Comparison of ENCODE assay signal across 33 cellular contexts in genomic region chr4:109424093-109424818, GRCh38. TPM values are rescaled to one million over a fixed set of nuclear protein-coding genes. Genes with fewer than 3 reads are reported as not detected.
A peak's percentile ranks its signal among the peaks of the same experiment; 100 is the strongest.
DNase-seq lines count a peak whose midpoint lies in the region; ATAC-seq, FAIRE-seq and TF ChIP-seq lines count a peak whose summit lies in the region.
"Had no signal": no experiment of that assay in that cellular context is flagged by ENCODE, and none has a peak within 500 bp of the region (broad histone marks: within the 10 kb centered on the region; RNA-seq: fewer than 3 reads in every experiment).

No MANE protein-coding gene starts in this region.

- DNase-seq in stimulated activated naive CD8-positive, alpha-beta T cell treated with anti-CD3 and anti-CD28 coated beads, Interleukin-15, Interleukin-2, amounts not matched to agents 100 U/mL and 50 U/mL, for 24 hours = no peak
- DNase-seq in stimulated activated naive CD8-positive, alpha-beta T cell treated with anti-CD3 and anti-CD28 coated beads, Interleukin-15, amount 100 ng/mL, for 72 hours = no peak
- DNase-seq in IMR-90 (no peak), GM12878 (ENCODE audit: low read depth, low spot score) (no peak), NCI-H1092 (lab: John Stamatoyannopoulos, UW) (no peak), esophagus squamous epithelium (lab: John Stamatoyannopoulos, UW) (no peak), GM23338 (ENCODE audit: low spot score) (no peak)
- DNase-seq: activated CD4-positive, alpha-beta T cell treated with anti-CD3 and anti-CD28 coated beads for 1 hour; activated CD8-positive, alpha-beta memory T cell treated with anti-CD3 and anti-CD28 coated beads for 24 hours; activated naive CD4-positive, alpha-beta T cell; activated T-cell treated with anti-CD3 and anti-CD28 coated beads, Interleukin-2, amount 50 U/mL, for 24 hours; brain microvascular endothelial cell; DMS53; effector memory CD8-positive, alpha-beta T cell; gastrocnemius medialis; NCI-H1105; NCI-H2029 treated with DMSO at 0.1 percent for 48 hours; ovary; PC-3; SHP77 treated with DMSO at 0.1 percent for 48 hours; stimulated activated CD4-positive, alpha-beta T cell treated with anti-CD3 and anti-CD28 coated beads, Interleukin-12 subunit alpha, Interleukin-12 subunit beta, amount 100 ng/mL, for 4 hours; stimulated activated CD4-positive, alpha-beta T cell treated with anti-CD3 and anti-CD28 coated beads, Interleukin-4, amount 100 ng/mL, for 24 hours; stimulated activated naive CD4-positive, alpha-beta T cell; T-cell; uterus had no signal

- H2AK5ac ChIP-seq in IMR-90 (ENCODE audit: low read depth, low read length) = no peak overlapping the region

- no peak overlapping the region for H3K56ac ChIP-seq in IMR-90 (ENCODE audit: extremely low read depth, insufficient read depth, low read length)

- BruUV-seq in IMR-90 (replicated peaks; lab: Mats Ljungman, UMichigan) (no TSS peak), GM12878 (replicated peaks; lab: Mats Ljungman, UMichigan) (no TSS peak)

- H3K23ac ChIP-seq in IMR-90 (ENCODE audit: low read depth, low read length) = no peak overlapping the region

- H3K27ac ChIP-seq in IMR-90 (ENCODE audit: insufficient read depth, low read length) (no peak overlapping the region), GM12878 (ENCODE audit: control insufficient read depth, insufficient read depth) (no peak overlapping the region), esophagus squamous epithelium (no peak overlapping the region), GM23338 (ENCODE audit: low read depth) (no peak overlapping the region)
- H3K27ac ChIP-seq: A549, brain microvascular endothelial cell, esophagus muscularis mucosa, gastrocnemius medialis, ovary, right atrium auricular region, thoracic aorta, uterus had no signal

- H3K4ac ChIP-seq in IMR-90 (ENCODE audit: low read depth, low read length) = no peak overlapping the region

- no peak overlapping the region for H3K18ac ChIP-seq in IMR-90 (ENCODE audit: low read depth, low read length)

- no peak overlapping the region for H2BK15ac ChIP-seq in IMR-90 (ENCODE audit: low read depth, low read length)

- no peak overlapping the region for H2BK20ac ChIP-seq in IMR-90 (ENCODE audit: low read depth, low read length)

- dilution Hi-C loops in IMR-90 (cut with HindIII; ENCODE audit: low sequenced_read_pairs, unreplicated experiment) = no loop called here

- no peaks in the 10 kb centered on the region for H3K79me1 ChIP-seq in IMR-90 (ENCODE audit: low read depth in 1 of 2, low read length in 2 of 2)

- no peaks in the 10 kb centered on the region for H3F3A ChIP-seq in GM23338 (replicated peaks; ENCODE audit: low read depth)

- no peak overlapping the region for H2AK9ac ChIP-seq in IMR-90 (replicated peaks; ENCODE audit: low read depth, low read length, poor library complexity)

- H3K36me3 ChIP-seq in IMR-90 (ENCODE audit: control insufficient read depth, insufficient read depth, low read length) (no peaks in the 10 kb centered on the region), GM12878 (ENCODE audit: control insufficient read depth in 2 of 2, insufficient read depth in 2 of 2, low read length in 1 of 2) (no peaks in the 10 kb centered on the region), esophagus squamous epithelium (no peaks in the 10 kb centered on the region), GM23338 (ENCODE audit: insufficient read depth) (no peaks in the 10 kb centered on the region)
- H3K36me3 ChIP-seq: brain microvascular endothelial cell, esophagus muscularis mucosa, gastrocnemius medialis, ovary, right atrium auricular region, thoracic aorta, uterus had no signal

- H3K27me3 ChIP-seq in IMR-90 (ENCODE audit: control insufficient read depth, insufficient read depth, low read length) (no peaks in the 10 kb centered on the region; the same call in 1 of the 2 replicates), GM12878 (replicated peaks in 1 of 2; ENCODE audit: control insufficient read depth in 2 of 2, insufficient read depth in 2 of 2, low read length in 1 of 2) (no peaks in the 10 kb centered on the region), esophagus squamous epithelium (no peaks in the 10 kb centered on the region), GM23338 (ENCODE audit: insufficient read depth) (no peaks in the 10 kb centered on the region)
- H3K27me3 ChIP-seq: brain microvascular endothelial cell, esophagus muscularis mucosa, gastrocnemius medialis, ovary, right atrium auricular region, uterus had no signal

- H3K9me3 ChIP-seq in IMR-90 (ENCODE audit: control insufficient read depth, insufficient read depth, low read length) (no peaks in the 10 kb centered on the region), GM12878 (replicated peaks; ENCODE audit: control insufficient read depth, insufficient read depth, low read length) (no peaks in the 10 kb centered on the region), esophagus squamous epithelium (no peaks in the 10 kb centered on the region)
- H3K9me3 ChIP-seq: A549, esophagus muscularis mucosa, gastrocnemius medialis, ovary, right atrium auricular region, thoracic aorta, uterus had no signal

- in situ Hi-C loops in IMR-90 (cut with MboI; ENCODE audit: low sequenced_read_pairs) = loop anchor here (10.0 to 25.0 kb wide), 2 partner anchors 391 to 1088 kb away; partner anchors contain the start of gene GAR1
- in situ Hi-C loops in GM12878 (cut with MboI) = loop anchor here (10.0 kb wide), 1 partner anchor 1081 kb away; no protein-coding TSS in a partner anchor

- no peak overlapping the region for H4K91ac ChIP-seq in IMR-90 (ENCODE audit: insufficient read depth, low read depth, low read length)

- no peak overlapping the region for H3K14ac ChIP-seq in IMR-90 (replicated peaks; ENCODE audit: low read depth, low read length)

- no peak overlapping the region for H2BK120ac ChIP-seq in IMR-90 (ENCODE audit: low read depth, low read length)

- H2BK5ac ChIP-seq in IMR-90 (ENCODE audit: low read depth, low read length, poor library complexity, severe bottlenecking) = no peak overlapping the region

- H3K9ac ChIP-seq in IMR-90 (ENCODE audit: low read depth, low read length) = no peak overlapping the region
- H3K9ac ChIP-seq in GM12878 (ENCODE audit: control insufficient read depth, insufficient read depth, low read length) = no peak overlapping the region

- H4K8ac ChIP-seq in IMR-90 (ENCODE audit: low read depth in 2 of 2, low read length in 2 of 2) = no peak overlapping the region

- no peak for TF ChIP-seq RAD21 in IMR-90 (IDR thresholded peaks at IDR 0.05; ENCODE audit: low read length)
- TF ChIP-seq RAD21 in GM12878 (IDR thresholded peaks at IDR 0.05; ENCODE audit: insufficient read depth, low read depth, low read length) = no peak

- RAD21 ChIA-PET in GM12878 (lab: Charles Lee; ENCODE audit: unreplicated experiment) = interaction anchor here (1.0 to 1.7 kb wide), 5 partner anchors 279 to 554 kb away, joined by 3 to 5 read pairs (median 4); partner anchors contain the start of gene CASP6

- H3K9me3 Mint-ChIP-seq in stimulated activated naive CD8-positive, alpha-beta T cell treated with anti-CD3 and anti-CD28 coated beads, Interleukin-15, amount 100 ng/mL, for 72 hours = no peaks in the 10 kb centered on the region
- H3K9me3 Mint-ChIP-seq in stimulated activated memory B cell treated with anti-CD40 and anti-IgM and Interleukin-4, amounts not matched to agents 10 μg/mL and 1 μg/mL and 100 μg/mL, for 72 hours = no peaks in the 10 kb centered on the region
- no peaks in the 10 kb centered on the region for H3K9me3 Mint-ChIP-seq in GM23338
- H3K9me3 Mint-ChIP-seq: activated T-cell treated with anti-CD3 and anti-CD28 coated beads, Interleukin-2, amount 50 U/mL, for 24 hours; effector memory CD8-positive, alpha-beta T cell; natural killer cell treated with Interleukin-12 subunit alpha and Interleukin-12 subunit beta and Interleukin-15 and Interleukin-18, amount 100 ng/mL, for 72 hours; T-cell had no signal

- no peak for FAIRE-seq in GM12878 (lab: Jason Lieb, UNC)
- FAIRE-seq: A549, colon, GM12892 had no signal

- TF ChIP-seq CTCF in IMR-90 (conservative IDR thresholded peaks at IDR 0.05; ENCODE audit: low read depth, low read length) (no peak), GM12878 (IDR thresholded peaks at IDR 0.05 in 2 of 3, conservative IDR thresholded peaks at IDR 0.05 in 1 of 3; ENCODE audit: control insufficient read depth in 2 of 3, extremely low read depth in 1 of 3, insufficient read depth in 1 of 3, low read depth in 3 of 3, low read length in 3 of 3) (no peak), esophagus squamous epithelium (IDR thresholded peaks at IDR 0.05) (no peak), GM23338 (conservative IDR thresholded peaks at IDR 0.05; ENCODE audit: low read depth in 2 of 2) (no peak)

- H3K4me1 ChIP-seq in IMR-90 (ENCODE audit: control insufficient read depth, insufficient read depth, low read length) = no peaks in the 10 kb centered on the region
- H3K4me1 ChIP-seq in GM12878 (ENCODE audit: control insufficient read depth, insufficient read depth, low read length) = no peaks in the 10 kb centered on the region
- H3K4me1 ChIP-seq in esophagus squamous epithelium = peaks cover 0 to 5% (median 2%) of the 10 kb centered on the region in 3 donors
- peaks cover 10% of the 10 kb centered on the region for H3K4me1 ChIP-seq in GM23338 (ENCODE audit: insufficient read depth)
- H3K4me1 ChIP-seq: A549, gastrocnemius medialis, uterus had no signal

- no peaks in the 10 kb centered on the region for H3K36me3 Mint-ChIP-seq in stimulated activated memory B cell treated with anti-CD40 and anti-IgM and Interleukin-4, amounts not matched to agents 10 μg/mL and 1 μg/mL and 100 μg/mL, for 72 hours
- H3K36me3 Mint-ChIP-seq in GM23338 (ENCODE audit: low read depth) = no peaks in the 10 kb centered on the region
- H3K36me3 Mint-ChIP-seq: natural killer cell treated with Interleukin-12 subunit alpha and Interleukin-12 subunit beta and Interleukin-15 and Interleukin-18, amount 100 ng/mL, for 72 hours; T-cell had no signal

- peak; percentile 12 for ATAC-seq in stimulated activated naive CD8-positive, alpha-beta T cell treated with anti-CD3 and anti-CD28 coated beads, Interleukin-15, Interleukin-2, amounts not matched to agents 100 U/mL and 50 U/mL, for 24 hours
- ATAC-seq in stimulated activated naive CD8-positive, alpha-beta T cell treated with anti-CD3 and anti-CD28 coated beads, Interleukin-15, amount 100 ng/mL, for 72 hours = no peak
- ATAC-seq in IMR-90 (ENCODE audit: low read depth) (no peak), GM12878 (peak; percentile 68), GM23338 (no peak)
- ATAC-seq in stimulated activated memory B cell treated with anti-CD40 and anti-IgM and Interleukin-4, amounts not matched to agents 10 μg/mL and 1 μg/mL and 100 μg/mL, for 72 hours = peak; percentile 36
- ATAC-seq: A549; effector memory CD8-positive, alpha-beta T cell; gastrocnemius medialis; natural killer cell treated with Interleukin-12 subunit alpha and Interleukin-12 subunit beta and Interleukin-15 and Interleukin-18, amount 100 ng/mL, for 72 hours; PC-3; T-cell had no signal

- CTCF ChIA-PET in IMR-90 (lab: Yijun Ruan, JAX) (interaction anchor here (1.4 to 1.5 kb wide), 2 partner anchors 9 to 380 kb away, joined by 3 to 5 read pairs; partner anchors contain the start of gene SEC24B), GM12878 (lab: Yijun Ruan, JAX) (interaction anchor here (0.5 to 5.5 kb wide), 11 partner anchors 8 to 554 kb away, joined by 3 to 36 read pairs (median 4); partner anchors contain the start of genes CFI, RRH and SEC24B)

- 96% methylated on average over 11 of the region's 19 CpGs; no CpG with 5 or more reads in 1 of the 2 experiments for WGBS in IMR-90 (ENCODE audit: extremely low coverage in 2 of 2, insufficient read length in 1 of 2), 2 experiments
- 64% methylated on average over 19 of the region's 19 CpGs for WGBS in GM12878 (ENCODE audit: insufficient coverage, insufficient replicate concordance, low lambda C conversion rate, missing lambda C conversion rate)
- WGBS in esophagus squamous epithelium, 2 donors = 74 to 88% methylated on average over 12 to 14 of the region's 19 CpGs

- intact Hi-C loops in IMR-90 (cut with micrococcal nuclease) = loop anchor here (5.0 to 10.0 kb wide), 2 partner anchors 233 to 1091 kb away; no protein-coding TSS in a partner anchor
- intact Hi-C loops in GM12878 (cut with micrococcal nuclease; ENCODE audit: unreplicated experiment) = loop anchor here (5.0 kb wide), 2 partner anchors 228 to 1093 kb away; no protein-coding TSS in a partner anchor
- intact Hi-C loops in esophagus squamous epithelium (cut with DNase I) = loop anchor here (10.0 kb wide), 1 partner anchor 551 kb away; no protein-coding TSS in a partner anchor

- H3K4me3 ChIP-seq in IMR-90 (ENCODE audit: insufficient read depth, low read depth, low read length) (no peak overlapping the region), GM12878 (no peak overlapping the region), esophagus squamous epithelium (no peak overlapping the region), GM23338 (no peak overlapping the region)
- H3K4me3 ChIP-seq: A549, esophagus muscularis mucosa, gastrocnemius medialis, ovary, right atrium auricular region, thoracic aorta, uterus had no signal

- POLR2A ChIA-PET in IMR-90 (lab: Charles Lee; ENCODE audit: unreplicated experiment) (no interaction called here), GM12878 (lab: Charles Lee) (no interaction called here)

- H4K20me1 ChIP-seq in IMR-90 (ENCODE audit: insufficient read depth, low read length) (no peaks in the 10 kb centered on the region), GM12878 (ENCODE audit: control insufficient read depth, insufficient read depth) (no peaks in the 10 kb centered on the region), GM23338 (replicated peaks; ENCODE audit: insufficient read depth) (no peaks in the 10 kb centered on the region)

- no peaks in the 10 kb centered on the region for H3K27me3 Mint-ChIP-seq in stimulated activated naive CD8-positive, alpha-beta T cell treated with anti-CD3 and anti-CD28 coated beads, Interleukin-15, amount 100 ng/mL, for 72 hours
- no peaks in the 10 kb centered on the region for H3K27me3 Mint-ChIP-seq in stimulated activated memory B cell treated with anti-CD40 and anti-IgM and Interleukin-4, amounts not matched to agents 10 μg/mL and 1 μg/mL and 100 μg/mL, for 72 hours
- peaks cover 4% of the 10 kb centered on the region for H3K27me3 Mint-ChIP-seq in GM23338 (ENCODE audit: insufficient read depth, low read depth, poor library complexity)
- H3K27me3 Mint-ChIP-seq: activated T-cell treated with anti-CD3 and anti-CD28 coated beads, Interleukin-2, amount 50 U/mL, for 24 hours; effector memory CD8-positive, alpha-beta T cell; natural killer cell treated with Interleukin-12 subunit alpha and Interleukin-12 subunit beta and Interleukin-15 and Interleukin-18, amount 100 ng/mL, for 72 hours; T-cell had no signal

- H2AFZ ChIP-seq in IMR-90 (replicated peaks; ENCODE audit: low read length, poor library complexity) (no peak overlapping the region), GM12878 (ENCODE audit: control insufficient read depth, low read depth, low read length) (no peak overlapping the region), GM23338 (no peak overlapping the region)

- H3K9me1 ChIP-seq in IMR-90 (ENCODE audit: insufficient read depth, low read length) = no peaks in the 10 kb centered on the region

- H3K9me2 ChIP-seq in GM23338 (ENCODE audit: insufficient read depth) = no peaks in the 10 kb centered on the region

- no peak for TF ChIP-seq POLR2A in IMR-90 (IDR thresholded peaks at IDR 0.05; ENCODE audit: low read depth, low read length)
- no peak for TF ChIP-seq POLR2A in GM12878 (IDR thresholded peaks at IDR 0.05; ENCODE audit: low read depth, low read length)
- no peak for TF ChIP-seq POLR2A in esophagus squamous epithelium (IDR thresholded peaks at IDR 0.05)

- H3K4me3 Mint-ChIP-seq in stimulated activated naive CD8-positive, alpha-beta T cell treated with anti-CD3 and anti-CD28 coated beads, Interleukin-15, amount 100 ng/mL, for 72 hours = no peak overlapping the region
- no peak overlapping the region for H3K4me3 Mint-ChIP-seq in stimulated activated memory B cell treated with anti-CD40 and anti-IgM and Interleukin-4, amounts not matched to agents 10 μg/mL and 1 μg/mL and 100 μg/mL, for 72 hours
- H3K4me3 Mint-ChIP-seq in GM23338 = no peak overlapping the region
- H3K4me3 Mint-ChIP-seq: activated T-cell treated with anti-CD3 and anti-CD28 coated beads, Interleukin-2, amount 50 U/mL, for 24 hours; effector memory CD8-positive, alpha-beta T cell; natural killer cell treated with Interleukin-12 subunit alpha and Interleukin-12 subunit beta and Interleukin-15 and Interleukin-18, amount 100 ng/mL, for 72 hours; T-cell had no signal

- H3K4me1 Mint-ChIP-seq in stimulated activated naive CD8-positive, alpha-beta T cell treated with anti-CD3 and anti-CD28 coated beads, Interleukin-15, amount 100 ng/mL, for 72 hours = peaks cover 11% of the 10 kb centered on the region
- H3K4me1 Mint-ChIP-seq in stimulated activated memory B cell treated with anti-CD40 and anti-IgM and Interleukin-4, amounts not matched to agents 10 μg/mL and 1 μg/mL and 100 μg/mL, for 72 hours = peaks cover 13% of the 10 kb centered on the region
- H3K4me1 Mint-ChIP-seq in GM23338 = peaks cover 19% of the 10 kb centered on the region

- H4K5ac ChIP-seq in IMR-90 (ENCODE audit: low read depth, low read length) = no peak overlapping the region

- no peak overlapping the region for H3K4me2 ChIP-seq in IMR-90 (ENCODE audit: low read depth, low read length)
- H3K4me2 ChIP-seq in GM12878 (ENCODE audit: control insufficient read depth, insufficient read depth) = no peak overlapping the region
- H3K4me2 ChIP-seq in GM23338 = no peak overlapping the region
- H3K4me2 ChIP-seq: A549 had no signal

- H3K79me2 ChIP-seq in GM12878 (ENCODE audit: control insufficient read depth, insufficient read depth, low read length) = no peaks in the 10 kb centered on the region
- no peaks in the 10 kb centered on the region for H3K79me2 ChIP-seq in GM23338 (replicated peaks; ENCODE audit: insufficient read depth)

- H3K27ac Mint-ChIP-seq in stimulated activated naive CD8-positive, alpha-beta T cell treated with anti-CD3 and anti-CD28 coated beads, Interleukin-15, amount 100 ng/mL, for 72 hours = no peak overlapping the region
- no peak overlapping the region for H3K27ac Mint-ChIP-seq in stimulated activated memory B cell treated with anti-CD40 and anti-IgM and Interleukin-4, amounts not matched to agents 10 μg/mL and 1 μg/mL and 100 μg/mL, for 72 hours
- no peak overlapping the region for H3K27ac Mint-ChIP-seq in GM23338
- H3K27ac Mint-ChIP-seq: activated T-cell treated with anti-CD3 and anti-CD28 coated beads, Interleukin-2, amount 50 U/mL, for 24 hours; effector memory CD8-positive, alpha-beta T cell; natural killer cell treated with Interleukin-12 subunit alpha and Interleukin-12 subunit beta and Interleukin-15 and Interleukin-18, amount 100 ng/mL, for 72 hours; T-cell had no signal

- SMC1A ChIA-PET in GM12878 (lab: Charles Lee; ENCODE audit: uncharacterized antibody, unreplicated experiment) = interaction anchor here (0.7 to 3.0 kb wide), 7 partner anchors 12 to 573 kb away, joined by 3 to 9 read pairs (median 3); no protein-coding TSS in a partner anchor

- no peak for TF ChIP-seq EP300 in GM12878 (IDR thresholded peaks at IDR 0.05; ENCODE audit: borderline replicate concordance in 1 of 2, control insufficient read depth in 1 of 2, low read depth in 2 of 2, low read length in 2 of 2)

RNA-seq across cellular contexts. Expression of gene SEC24B, which starts 9.4 kb away (rescaled TPM):
- total RNA-seq in IMR-90 (2012; rRNA removed) = 19.0 and 19.4 TPM in 2 replicates
- polyA plus RNA-seq in IMR-90 (2012; rRNA removed) = 27.4 and 28.3 TPM in 2 replicates
- 7.7 and 10.8 TPM in 2 replicates for polyA plus RNA-seq in IMR-90 (2012; cell fraction: cytosol; rRNA removed)
- polyA plus RNA-seq in IMR-90 (2012; cell fraction: nucleus; rRNA removed; ENCODE audit: low replicate concordance) = 11.1 and 43.8 TPM in 2 replicates
- total RNA-seq in GM12878 (2013; cell fraction: nucleolus; rRNA removed) = 52.5 and 54.5 TPM in 2 replicates
- 11.3 and 12.9 TPM in 2 replicates for total RNA-seq in GM12878 (2014; rRNA removed)
- total RNA-seq in GM12878 (2014; rRNA removed; fragmentation: Illumina TruSeq; extraction: Trizol) = 16.0 and 16.1 TPM in 2 replicates
- total RNA-seq in GM12878 (2021) = 17.9 and 19.2 TPM in 2 replicates
- polyA plus RNA-seq in GM12878 (2011; ENCODE audit: low read depth) = 7.5 TPM
- 36.2 and 43.2 TPM in 2 replicates for polyA plus RNA-seq in GM12878 (2011; rRNA removed)
- 36.2 and 38.2 TPM in 2 replicates for polyA plus RNA-seq in GM12878 (2011; cell fraction: cytosol; rRNA removed)
- 32.3 and 40.4 TPM in 2 replicates for polyA plus RNA-seq in GM12878 (2011; cell fraction: nucleus; rRNA removed)
- polyA plus RNA-seq in GM12878 (2012) = 9.1 and 14.4 TPM in 2 replicates
- 24.5 and 26.5 TPM in 2 replicates for polyA plus RNA-seq in GM12878 (2014; fragmentation: Illumina TruSeq; extraction: Trizol)
- 1 to 10 TPM; 6.4 to 8.1 TPM for polyA plus RNA-seq in GM12878 (2014; fragmentation: Nextera tagmentation; extraction: Ambion mirVana)
- polyA plus RNA-seq in GM12878 (2014; rRNA removed) = 15.9 and 16.0 TPM in 2 replicates
- 10 to 100 TPM; 15.7 to 16.6 TPM for polyA plus RNA-seq in GM12878 (2016; fragmentation: Nextera tagmentation; extraction: Ambion mirVana)
- polyA minus RNA-seq in GM12878 (2011; rRNA and poly(A)+ RNA removed) = 108 and 136 TPM in 2 replicates
- 23.0 and 23.7 TPM in 2 replicates for polyA minus RNA-seq in GM12878 (2011; cell fraction: cytosol; rRNA and poly(A)+ RNA removed)
- 48.2 and 65.2 TPM in 2 replicates for polyA minus RNA-seq in GM12878 (2011; cell fraction: nucleus; rRNA and poly(A)+ RNA removed)
- total RNA-seq in esophagus squamous epithelium = 10 to 100 TPM; 20.4 to 38.5 (median 29.1) TPM
- 30.1 and 32.8 TPM in 2 replicates for total RNA-seq in GM23338 (2014; rRNA removed; shearing (Covaris generic))
- polyA plus RNA-seq in GM23338 (2016; fragmentation: Nextera tagmentation; extraction: Ambion mirVana) = 9.2 and 9.4 TPM in 2 replicates

Comparison
In these comparisons a context has a peak if more than half of its experiments do, and no peak if none do; other contexts are left out.
1. ATAC-seq: peak in stimulated activated naive CD8-positive, alpha-beta T cell treated with anti-CD3 and anti-CD28 coated beads, Interleukin-15, Interleukin-2, amounts not matched to agents 100 U/mL and 50 U/mL, for 24 hours (single experiment), GM12878 (single experiment) and stimulated activated memory B cell treated with anti-CD40 and anti-IgM and Interleukin-4, amounts not matched to agents 10 μg/mL and 1 μg/mL and 100 μg/mL, for 72 hours (single experiment); none in stimulated activated naive CD8-positive, alpha-beta T cell treated with anti-CD3 and anti-CD28 coated beads, Interleukin-15, amount 100 ng/mL, for 72 hours (single experiment), IMR-90 (single experiment) and GM23338 (single experiment).